Comparison of ENCODE assay signal across 1 cellular context in the genomic region with DNA sequence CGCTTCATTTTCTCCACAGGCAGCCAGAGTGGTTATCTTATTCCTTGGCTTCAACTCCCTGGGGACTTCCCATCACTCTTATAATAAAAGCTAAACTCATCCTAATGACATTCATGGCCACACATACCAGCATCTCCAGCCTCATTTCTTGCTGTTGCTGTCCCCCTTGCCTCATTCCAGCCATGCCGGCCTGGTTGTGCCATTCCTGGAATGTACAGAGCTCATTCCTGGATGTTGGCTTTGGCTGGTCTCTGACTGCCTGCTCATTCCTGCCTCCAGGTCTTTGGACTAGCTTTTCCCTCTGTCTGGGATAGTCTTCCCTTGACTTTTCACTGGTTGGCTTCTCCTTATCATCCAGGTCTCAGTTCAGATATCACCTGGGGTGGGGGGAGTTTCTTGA.
A peak's percentile ranks its signal among the peaks of the same experiment; 100 is the strongest.
TF ChIP-seq lines count a peak whose summit lies in the region.

No MANE protein-coding gene starts in this region.

TF ChIP-seq in IMR-90, 13 proteins besides CTCF, POLR2A, EP300 and RAD21:
- TF ChIP-seq MXI1 (IDR thresholded peaks at IDR 0.05; ENCODE audit: borderline replicate concordance, low read depth, low read length) (no peak), SMC3 (IDR thresholded peaks at IDR 0.05; ENCODE audit: low read depth, low read length) (no peak), CEBPB (IDR thresholded peaks at IDR 0.05; ENCODE audit: low read depth, low read length) (peak; percentile 60), NFE2L2 (IDR thresholded peaks at IDR 0.05; ENCODE audit: low read depth, low read length) (no peak), BHLHE40 (IDR thresholded peaks at IDR 0.05; ENCODE audit: low read depth, low read length) (no peak), MAFK (IDR thresholded peaks at IDR 0.05; ENCODE audit: low read depth, low read length) (no peak)
- TF ChIP-seq, protein P1, sequence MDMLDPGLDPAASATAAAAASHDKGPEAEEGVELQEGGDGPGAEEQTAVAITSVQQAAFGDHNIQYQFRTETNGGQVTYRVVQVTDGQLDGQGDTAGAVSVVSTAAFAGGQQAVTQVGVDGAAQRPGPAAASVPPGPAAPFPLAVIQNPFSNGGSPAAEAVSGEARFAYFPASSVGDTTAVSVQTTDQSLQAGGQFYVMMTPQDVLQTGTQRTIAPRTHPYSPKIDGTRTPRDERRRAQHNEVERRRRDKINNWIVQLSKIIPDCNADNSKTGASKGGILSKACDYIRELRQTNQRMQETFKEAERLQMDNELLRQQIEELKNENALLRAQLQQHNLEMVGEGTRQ (IDR thresholded peaks at IDR 0.05; ENCODE audit: low read depth, low read length): no peak
